25 cellular contexts compared by ENCODE assay signal in genomic region chr2:174654429-174654941, GRCh38. TPM values are rescaled to one million over a fixed set of nuclear protein-coding genes. Genes with fewer than 3 reads are reported as not detected.
DNase-seq lines count a peak whose midpoint lies in the region; TF ChIP-seq lines count a peak whose summit lies in the region.
"Had no signal": no experiment of that assay in that cellular context is flagged by ENCODE, and none has a peak within 500 bp of the region (broad histone marks: within the 10 kb centered on the region; RNA-seq: fewer than 3 reads in every experiment).

No MANE protein-coding gene starts in this region.

- 98% methylated on average over 4 of the region's 4 CpGs for WGBS in mesenchymal stem cell

- H3K9ac ChIP-seq in adipocyte (ENCODE audit: low read length) (no peak overlapping the region), mesenchymal stem cell (ENCODE audit: low read length) (peak overlapping the region; percentile 57)

- no peak for TF ChIP-seq CTCF in Peyer's patch (IDR thresholded peaks at IDR 0.05)

- TF ChIP-seq POLR2A in Peyer's patch (IDR thresholded peaks at IDR 0.05): no peak

- H3K23ac ChIP-seq in mesenchymal stem cell (ENCODE audit: low read length in 2 of 2): no peak overlapping the region

- peak; percentile 43 for DNase-seq in AG20443 (ENCODE audit: low spot score)
- peak; percentile 17 for DNase-seq in M059J (ENCODE audit: low read depth)
- peak; percentile 66 for DNase-seq in adipocyte (ENCODE audit: low read depth)
- DNase-seq in mesenchymal stem cell: peak; percentile 39
- no peak for DNase-seq in occipital lobe (lab: John Stamatoyannopoulos, UW)
- no peak for DNase-seq in 8988T
- no peak for DNase-seq in Peyer's patch
- DNase-seq: activated CD8-positive, alpha-beta memory T cell treated with anti-CD3 and anti-CD28 coated beads for 24 hours; activated gamma-delta T cell; body of pancreas; Caco-2; cortex of kidney; EL; NCI-H1048; NCI-H2029 treated with DMSO at 0.1 percent for 48 hours; NCI-H446; NK-92 treated with Interleukin-12 subunit alpha and Interleukin-12 subunit beta, amount 100 ng/mL, for 24 hours; stimulated activated naive B cell treated with anti-CD40 and anti-IgM and Interleukin-4, amounts not matched to agents 10 μg/mL and 1 μg/mL and 100 μg/mL, for 72 hours; upper lobe of left lung; WERI-Rb-1 had no signal

- no peak overlapping the region for H3K4me2 ChIP-seq in mesenchymal stem cell (ENCODE audit: low read length, poor library complexity, severe bottlenecking)

- H3K27ac ChIP-seq in mesenchymal stem cell (ENCODE audit: low read length, poor library complexity, severe bottlenecking) (no peak overlapping the region), Peyer's patch (no peak overlapping the region)
- H3K27ac ChIP-seq: body of pancreas, epithelial cell of prostate, HL-60, neutrophil, upper lobe of left lung, WERI-Rb-1 had no signal

- H3K36me3 ChIP-seq in adipocyte (ENCODE audit: control insufficient read depth, insufficient read depth, low read length, severe bottlenecking) (peaks cover 4% of the 10 kb centered on the region), mesenchymal stem cell (ENCODE audit: control insufficient read depth in 1 of 2, insufficient read depth in 2 of 2, low read depth in 1 of 2, low read length in 2 of 2) (peaks cover 0 to 47% of the 10 kb centered on the region in 2 experiments), Peyer's patch (no peaks in the 10 kb centered on the region)
- H3K36me3 ChIP-seq: HAP-1, neutrophil, upper lobe of left lung, WERI-Rb-1 had no signal

- no peak overlapping the region for H2AFZ ChIP-seq in mesenchymal stem cell (ENCODE audit: low read depth, low read length)

- H3K9me3 ChIP-seq in adipocyte (ENCODE audit: control insufficient read depth, low read length) (peaks cover 2% of the 10 kb centered on the region), mesenchymal stem cell (ENCODE audit: control insufficient read depth, low read length) (peaks cover 13% of the 10 kb centered on the region), Peyer's patch (no peaks in the 10 kb centered on the region)
- H3K9me3 ChIP-seq: body of pancreas, neutrophil had no signal

- H3K79me1 ChIP-seq in mesenchymal stem cell (replicated peaks; ENCODE audit: low read length, poor library complexity, severe bottlenecking): peaks cover 36% of the 10 kb centered on the region

- H3K4me3 ChIP-seq in adipocyte (ENCODE audit: low read length) (no peak overlapping the region), mesenchymal stem cell (ENCODE audit: insufficient read depth in 1 of 2, low read depth in 1 of 2, low read length in 2 of 2) (no peak overlapping the region), Peyer's patch (no peak overlapping the region)
- H3K4me3 ChIP-seq: body of pancreas, HAP-1, K562, upper lobe of left lung had no signal

- H3K27me3 ChIP-seq in adipocyte (replicated peaks; ENCODE audit: control insufficient read depth, insufficient read depth, low read length) (no peaks in the 10 kb centered on the region), mesenchymal stem cell (ENCODE audit: control insufficient read depth in 1 of 2, insufficient read depth in 1 of 2, low read length in 2 of 2) (no peaks in the 10 kb centered on the region), Peyer's patch (no peaks in the 10 kb centered on the region)
- H3K27me3 ChIP-seq: body of pancreas, neutrophil, upper lobe of left lung had no signal

- no peak overlapping the region for H2BK120ac ChIP-seq in mesenchymal stem cell (ENCODE audit: low read depth, low read length)

- no peak overlapping the region for H2AK5ac ChIP-seq in mesenchymal stem cell (ENCODE audit: low read length, severe bottlenecking)

- H3K14ac ChIP-seq in mesenchymal stem cell (ENCODE audit: low read length in 2 of 2): no peak overlapping the region

- no peak overlapping the region for H4K91ac ChIP-seq in mesenchymal stem cell (ENCODE audit: low read length)

- H2BK5ac ChIP-seq in mesenchymal stem cell (ENCODE audit: low read depth, low read length, poor library complexity, severe bottlenecking): no peak overlapping the region

- H3K4me1 ChIP-seq in adipocyte (ENCODE audit: control insufficient read depth, insufficient read depth, low read length) (peaks cover 10% of the 10 kb centered on the region), mesenchymal stem cell (ENCODE audit: control insufficient read depth, insufficient read depth, low read depth, low read length) (no peaks in the 10 kb centered on the region), Peyer's patch (no peaks in the 10 kb centered on the region)
- H3K4me1 ChIP-seq: body of pancreas, Caco-2, HAP-1, upper lobe of left lung had no signal

- no peak overlapping the region for H4K8ac ChIP-seq in mesenchymal stem cell (ENCODE audit: low read length)

- no peak overlapping the region for H3K4ac ChIP-seq in mesenchymal stem cell (ENCODE audit: low read depth in 1 of 2, low read length in 2 of 2)

- H2BK12ac ChIP-seq in mesenchymal stem cell (ENCODE audit: low read length in 2 of 2): no peak overlapping the region

- no peak overlapping the region for H3K18ac ChIP-seq in mesenchymal stem cell (ENCODE audit: low read depth in 1 of 2, low read length in 2 of 2)

- no peak overlapping the region for H2BK15ac ChIP-seq in mesenchymal stem cell (ENCODE audit: low read depth, poor library complexity, severe bottlenecking)

RNA-seq across cellular contexts. Expression of gene WIPF1, which starts 56.9 kb away (rescaled TPM):
- 5.2 and 10.6 TPM in 2 replicates for total RNA-seq in M059J (2014; rRNA removed; shearing (Covaris generic))
- 52.6 TPM for polyA plus RNA-seq in mesenchymal stem cell (2013, experiment 1 of 2)
- 53.6 TPM for polyA plus RNA-seq in mesenchymal stem cell (2013, experiment 2 of 2)
- 2.7 TPM for total RNA-seq in occipital lobe
- total RNA-seq in Peyer's patch: 10 to 100 TPM in 3 of 4 donors, 1 to 10 TPM in 1; 7.4 to 81.7 (median 17.3) TPM

Comparison
In these comparisons a context has a peak if more than half of its experiments do, and no peak if none do; other contexts are left out.
1. DNase-seq: peak in AG20443 (single experiment), M059J (single experiment), adipocyte (single experiment) and mesenchymal stem cell (single experiment); none in occipital lobe (single experiment), 8988T (single experiment) and Peyer's patch (0 of 3).